ENCODE assay signal across 1 cellular context in genomic region chr12:76032043-76032981, GRCh38.
TF ChIP-seq lines count a peak whose summit lies in the region.

No MANE protein-coding gene starts in this region.

TF ChIP-seq in K562, 482 proteins besides CTCF, POLR2A, EP300 and RAD21 (continued from another document and continues in another):
- no peak for TF ChIP-seq RREB1 (CRISPR knock-in tag; IDR thresholded peaks at IDR 0.05)
- no peak for TF ChIP-seq BDP1 (IDR thresholded peaks at IDR 0.05; ENCODE audit: insufficient read depth, insufficient read length)
- no peak for TF ChIP-seq NFATC3 (IDR thresholded peaks at IDR 0.05)
- TF ChIP-seq, protein P1, sequence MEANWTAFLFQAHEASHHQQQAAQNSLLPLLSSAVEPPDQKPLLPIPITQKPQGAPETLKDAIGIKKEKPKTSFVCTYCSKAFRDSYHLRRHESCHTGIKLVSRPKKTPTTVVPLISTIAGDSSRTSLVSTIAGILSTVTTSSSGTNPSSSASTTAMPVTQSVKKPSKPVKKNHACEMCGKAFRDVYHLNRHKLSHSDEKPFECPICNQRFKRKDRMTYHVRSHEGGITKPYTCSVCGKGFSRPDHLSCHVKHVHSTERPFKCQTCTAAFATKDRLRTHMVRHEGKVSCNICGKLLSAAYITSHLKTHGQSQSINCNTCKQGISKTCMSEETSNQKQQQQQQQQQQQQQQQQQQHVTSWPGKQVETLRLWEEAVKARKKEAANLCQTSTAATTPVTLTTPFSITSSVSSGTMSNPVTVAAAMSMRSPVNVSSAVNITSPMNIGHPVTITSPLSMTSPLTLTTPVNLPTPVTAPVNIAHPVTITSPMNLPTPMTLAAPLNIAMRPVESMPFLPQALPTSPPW (CRISPR knock-in tag; IDR thresholded peaks at IDR 0.05), result no peak
- peak; percentile 29; the same call in 1 of the 2 replicates for TF ChIP-seq EP400 (IDR thresholded peaks at IDR 0.05)
- no peak for TF ChIP-seq ELF1 (tag; IDR thresholded peaks at IDR 0.05)
- TF ChIP-seq NR3C1 (CRISPR knock-in tag; IDR thresholded peaks at IDR 0.05), result no peak
- TF ChIP-seq NONO (IDR thresholded peaks at IDR 0.05; ENCODE audit: low read depth in 2 of 2, low read length in 1 of 2), result no peak
- TF ChIP-seq ZNF551 (CRISPR knock-in tag; IDR thresholded peaks at IDR 0.05), result no peak
- TF ChIP-seq STAT5B (CRISPR knock-in tag; IDR thresholded peaks at IDR 0.05), result no peak
- TF ChIP-seq TEAD1 (CRISPR knock-in tag; IDR thresholded peaks at IDR 0.05), result 0 out of 4 replicates have a peak, but pooled peaks of 1 of the 2 experiments have one; percentile 25
- TF ChIP-seq ATF6 (CRISPR knock-in tag; IDR thresholded peaks at IDR 0.05), result no peak
- no peak for TF ChIP-seq RBM39 (optimal IDR thresholded peaks at IDR 0.05; ENCODE audit: low read depth, low read length)
- TF ChIP-seq ARID3B (CRISPR knock-in tag; IDR thresholded peaks at IDR 0.05; ENCODE audit: borderline replicate concordance), result no peak
- no peak for TF ChIP-seq ZNF146 (CRISPR knock-in tag; IDR thresholded peaks at IDR 0.05; ENCODE audit: unreplicated experiment)
- TF ChIP-seq, protein P2, sequence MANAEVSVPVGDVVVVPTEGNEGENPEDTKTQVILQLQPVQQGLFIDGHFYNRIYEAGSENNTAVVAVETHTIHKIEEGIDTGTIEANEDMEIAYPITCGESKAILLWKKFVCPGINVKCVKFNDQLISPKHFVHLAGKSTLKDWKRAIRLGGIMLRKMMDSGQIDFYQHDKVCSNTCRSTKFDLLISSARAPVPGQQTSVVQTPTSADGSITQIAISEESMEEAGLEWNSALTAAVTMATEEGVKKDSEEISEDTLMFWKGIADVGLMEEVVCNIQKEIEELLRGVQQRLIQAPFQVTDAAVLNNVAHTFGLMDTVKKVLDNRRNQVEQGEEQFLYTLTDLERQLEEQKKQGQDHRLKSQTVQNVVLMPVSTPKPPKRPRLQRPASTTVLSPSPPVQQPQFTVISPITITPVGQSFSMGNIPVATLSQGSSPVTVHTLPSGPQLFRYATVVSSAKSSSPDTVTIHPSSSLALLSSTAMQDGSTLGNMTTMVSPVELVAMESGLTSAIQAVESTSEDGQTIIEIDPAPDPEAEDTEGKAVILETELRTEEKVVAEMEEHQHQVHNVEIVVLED (CRISPR knock-in tag; IDR thresholded peaks at IDR 0.05), result 0 out of 2 replicates have a peak, but pooled peaks have one; percentile 35
- TF ChIP-seq, protein P3, sequence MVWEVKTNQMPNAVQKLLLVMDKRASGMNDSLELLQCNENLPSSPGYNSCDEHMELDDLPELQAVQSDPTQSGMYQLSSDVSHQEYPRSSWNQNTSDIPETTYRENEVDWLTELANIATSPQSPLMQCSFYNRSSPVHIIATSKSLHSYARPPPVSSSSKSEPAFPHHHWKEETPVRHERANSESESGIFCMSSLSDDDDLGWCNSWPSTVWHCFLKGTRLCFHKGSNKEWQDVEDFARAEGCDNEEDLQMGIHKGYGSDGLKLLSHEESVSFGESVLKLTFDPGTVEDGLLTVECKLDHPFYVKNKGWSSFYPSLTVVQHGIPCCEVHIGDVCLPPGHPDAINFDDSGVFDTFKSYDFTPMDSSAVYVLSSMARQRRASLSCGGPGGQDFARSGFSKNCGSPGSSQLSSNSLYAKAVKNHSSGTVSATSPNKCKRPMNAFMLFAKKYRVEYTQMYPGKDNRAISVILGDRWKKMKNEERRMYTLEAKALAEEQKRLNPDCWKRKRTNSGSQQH (CRISPR knock-in tag; IDR thresholded peaks at IDR 0.05), result 0 out of 2 replicates have a peak, but pooled peaks have one; percentile 18
- no peak for TF ChIP-seq SMAD3 (CRISPR knock-in tag; conservative IDR thresholded peaks at IDR 0.05)
- no peak for TF ChIP-seq PML (IDR thresholded peaks at IDR 0.05; ENCODE audit: low read length)
- TF ChIP-seq, protein P4, sequence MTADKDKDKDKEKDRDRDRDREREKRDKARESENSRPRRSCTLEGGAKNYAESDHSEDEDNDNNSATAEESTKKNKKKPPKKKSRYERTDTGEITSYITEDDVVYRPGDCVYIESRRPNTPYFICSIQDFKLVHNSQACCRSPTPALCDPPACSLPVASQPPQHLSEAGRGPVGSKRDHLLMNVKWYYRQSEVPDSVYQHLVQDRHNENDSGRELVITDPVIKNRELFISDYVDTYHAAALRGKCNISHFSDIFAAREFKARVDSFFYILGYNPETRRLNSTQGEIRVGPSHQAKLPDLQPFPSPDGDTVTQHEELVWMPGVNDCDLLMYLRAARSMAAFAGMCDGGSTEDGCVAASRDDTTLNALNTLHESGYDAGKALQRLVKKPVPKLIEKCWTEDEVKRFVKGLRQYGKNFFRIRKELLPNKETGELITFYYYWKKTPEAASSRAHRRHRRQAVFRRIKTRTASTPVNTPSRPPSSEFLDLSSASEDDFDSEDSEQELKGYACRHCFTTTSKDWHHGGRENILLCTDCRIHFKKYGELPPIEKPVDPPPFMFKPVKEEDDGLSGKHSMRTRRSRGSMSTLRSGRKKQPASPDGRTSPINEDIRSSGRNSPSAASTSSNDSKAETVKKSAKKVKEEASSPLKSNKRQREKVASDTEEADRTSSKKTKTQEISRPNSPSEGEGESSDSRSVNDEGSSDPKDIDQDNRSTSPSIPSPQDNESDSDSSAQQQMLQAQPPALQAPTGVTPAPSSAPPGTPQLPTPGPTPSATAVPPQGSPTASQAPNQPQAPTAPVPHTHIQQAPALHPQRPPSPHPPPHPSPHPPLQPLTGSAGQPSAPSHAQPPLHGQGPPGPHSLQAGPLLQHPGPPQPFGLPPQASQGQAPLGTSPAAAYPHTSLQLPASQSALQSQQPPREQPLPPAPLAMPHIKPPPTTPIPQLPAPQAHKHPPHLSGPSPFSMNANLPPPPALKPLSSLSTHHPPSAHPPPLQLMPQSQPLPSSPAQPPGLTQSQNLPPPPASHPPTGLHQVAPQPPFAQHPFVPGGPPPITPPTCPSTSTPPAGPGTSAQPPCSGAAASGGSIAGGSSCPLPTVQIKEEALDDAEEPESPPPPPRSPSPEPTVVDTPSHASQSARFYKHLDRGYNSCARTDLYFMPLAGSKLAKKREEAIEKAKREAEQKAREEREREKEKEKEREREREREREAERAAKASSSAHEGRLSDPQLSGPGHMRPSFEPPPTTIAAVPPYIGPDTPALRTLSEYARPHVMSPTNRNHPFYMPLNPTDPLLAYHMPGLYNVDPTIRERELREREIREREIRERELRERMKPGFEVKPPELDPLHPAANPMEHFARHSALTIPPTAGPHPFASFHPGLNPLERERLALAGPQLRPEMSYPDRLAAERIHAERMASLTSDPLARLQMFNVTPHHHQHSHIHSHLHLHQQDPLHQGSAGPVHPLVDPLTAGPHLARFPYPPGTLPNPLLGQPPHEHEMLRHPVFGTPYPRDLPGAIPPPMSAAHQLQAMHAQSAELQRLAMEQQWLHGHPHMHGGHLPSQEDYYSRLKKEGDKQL (CRISPR knock-in tag; IDR thresholded peaks at IDR 0.05; ENCODE audit: borderline replicate concordance), result no peak
- 0 out of 2 replicates have a peak, but pooled peaks have one; percentile 11 for TF ChIP-seq DMBX1 (CRISPR knock-in tag; IDR thresholded peaks at IDR 0.05; ENCODE audit: borderline replicate concordance)
- TF ChIP-seq SREBF2 (CRISPR knock-in tag; IDR thresholded peaks at IDR 0.05), result no peak
- no peak; the same call in 1 of the 2 replicates for TF ChIP-seq ZNF232 (CRISPR knock-in tag; IDR thresholded peaks at IDR 0.05)
- TF ChIP-seq RBM14 (IDR thresholded peaks at IDR 0.05; ENCODE audit: borderline replicate concordance, insufficient read depth, low read depth, low read length), result no peak
- 0 out of 2 replicates have a peak, but pooled peaks have one; percentile 6 for TF ChIP-seq JUND (IDR thresholded peaks at IDR 0.05; ENCODE audit: borderline replicate concordance, low read depth, low read length)
- TF ChIP-seq JUND (tag; IDR thresholded peaks at IDR 0.05; ENCODE audit: borderline replicate concordance, low read depth, low read length), result no peak
- TF ChIP-seq SAFB (IDR thresholded peaks at IDR 0.05; ENCODE audit: borderline replicate concordance, low read depth, low read length), result peak; percentile 58; the same call in 1 of the 2 replicates
- TF ChIP-seq ZSCAN29 (IDR thresholded peaks at IDR 0.05), result 0 out of 2 replicates have a peak, but pooled peaks have one; percentile 20
- peak; percentile 14; the same call in 1 of the 2 replicates for TF ChIP-seq CREM (IDR thresholded peaks at IDR 0.05; ENCODE audit: low read depth)
- TF ChIP-seq NR2C2 (CRISPR knock-in tag; IDR thresholded peaks at IDR 0.05), result no peak
- TF ChIP-seq NR2C2 (tag; IDR thresholded peaks at IDR 0.05), result peak; percentile 54
- TF ChIP-seq, protein P5, sequence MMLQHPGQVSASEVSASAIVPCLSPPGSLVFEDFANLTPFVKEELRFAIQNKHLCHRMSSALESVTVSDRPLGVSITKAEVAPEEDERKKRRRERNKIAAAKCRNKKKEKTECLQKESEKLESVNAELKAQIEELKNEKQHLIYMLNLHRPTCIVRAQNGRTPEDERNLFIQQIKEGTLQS (IDR thresholded peaks at IDR 0.05), result no peak
- TF ChIP-seq, protein P5 (CRISPR knock-in tag; conservative IDR thresholded peaks at IDR 0.05), result no peak
- 0 out of 2 replicates have a peak, but pooled peaks have one; percentile 37 for TF ChIP-seq FOXK1 (CRISPR knock-in tag; IDR thresholded peaks at IDR 0.05; ENCODE audit: borderline replicate concordance)
- TF ChIP-seq SMARCA4 (IDR thresholded peaks at IDR 0.05), result no peak
- no peak for TF ChIP-seq MAZ (CRISPR knock-in tag; conservative IDR thresholded peaks at IDR 0.05 in 1 of 2, IDR thresholded peaks at IDR 0.05 in 1 of 2)
